ENCODE assay signal across 20 cellular contexts in the genomic region with DNA sequence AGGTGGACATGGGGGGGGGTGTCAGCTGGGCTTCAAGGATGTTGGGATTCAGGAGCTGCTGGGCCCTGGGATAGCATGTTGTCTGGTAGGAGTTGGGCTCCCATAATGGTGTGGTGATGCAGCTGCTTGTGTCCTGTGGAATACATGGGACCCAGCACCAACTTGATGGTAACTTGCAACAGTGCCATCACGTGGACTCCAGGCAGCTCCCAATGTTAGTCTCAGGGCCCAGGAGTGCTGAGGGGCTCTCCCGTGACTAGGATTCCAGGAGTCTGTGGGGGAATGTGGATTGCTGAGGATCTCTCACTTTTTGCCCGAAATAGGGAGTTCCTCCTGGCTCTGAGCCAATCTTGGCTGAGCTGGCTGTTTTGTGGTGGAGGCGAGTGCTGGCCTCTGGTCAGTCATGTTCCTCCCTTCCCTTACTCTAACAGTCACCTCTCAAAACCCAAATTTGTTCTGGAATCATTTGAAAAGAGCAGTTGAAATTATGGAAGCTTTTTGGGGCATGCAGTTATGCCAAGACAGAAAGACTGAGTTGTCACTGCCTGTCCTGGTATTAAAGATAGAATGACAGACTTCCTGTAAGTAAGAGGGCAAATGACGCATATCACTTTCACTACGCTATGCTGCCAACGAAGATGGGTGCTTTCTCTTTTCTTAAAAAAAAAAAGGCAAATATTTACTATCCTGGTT.
A peak's percentile ranks its signal among the peaks of the same experiment; 100 is the strongest.
DNase-seq lines count a peak whose midpoint lies in the region; ATAC-seq and TF ChIP-seq lines count a peak whose summit lies in the region.
"Had no signal": no experiment of that assay in that cellular context is flagged by ENCODE, and none has a peak within 500 bp of the region (broad histone marks: within the 10 kb centered on the region; RNA-seq: fewer than 3 reads in every experiment).

No MANE protein-coding gene starts in this region.

- H2BK15ac ChIP-seq in IMR-90 (ENCODE audit: low read depth, low read length) = no peak overlapping the region

- H3K27ac Mint-ChIP-seq in activated naive CD8-positive, alpha-beta T cell treated with anti-CD3 and anti-CD28 coated beads, Interleukin-2, amount 50 U/mL, for 24 hours = no peak overlapping the region
- H3K27ac Mint-ChIP-seq: CD4-positive, alpha-beta memory T cell had no signal

- no peak overlapping the region for H2BK20ac ChIP-seq in IMR-90 (ENCODE audit: low read depth, low read length)

- H4K8ac ChIP-seq in IMR-90 (ENCODE audit: low read depth in 2 of 2, low read length in 2 of 2) = no peak overlapping the region

- no peaks in the 10 kb centered on the region for H4K20me1 ChIP-seq in IMR-90 (ENCODE audit: insufficient read depth, low read length)
- H4K20me1 ChIP-seq: BLaER1 had no signal

- H3K4me1 ChIP-seq in IMR-90 (ENCODE audit: control insufficient read depth, insufficient read depth, low read length) (no peaks in the 10 kb centered on the region), upper lobe of left lung (no peaks in the 10 kb centered on the region)
- H3K4me1 ChIP-seq: BLaER1, Caco-2, Peyer's patch, SJSA1 had no signal

- no peak overlapping the region for H2AK9ac ChIP-seq in IMR-90 (replicated peaks; ENCODE audit: low read depth, low read length, poor library complexity)

- TF ChIP-seq EP300 in upper lobe of left lung (IDR thresholded peaks at IDR 0.05) = no peak

- H3K9me3 Mint-ChIP-seq in activated naive CD8-positive, alpha-beta T cell treated with anti-CD3 and anti-CD28 coated beads, Interleukin-2, amount 50 U/mL, for 24 hours = no peaks in the 10 kb centered on the region

- no peak overlapping the region for H3K23ac ChIP-seq in IMR-90 (ENCODE audit: low read depth, low read length)

- no peak overlapping the region for H2AK5ac ChIP-seq in IMR-90 (ENCODE audit: low read depth, low read length)

- H3K36me3 ChIP-seq in IMR-90 (ENCODE audit: control insufficient read depth, insufficient read depth, low read length) (no peaks in the 10 kb centered on the region), upper lobe of left lung (no peaks in the 10 kb centered on the region)
- H3K36me3 ChIP-seq: BLaER1, Peyer's patch, SJSA1 had no signal

- ATAC-seq in IMR-90 (ENCODE audit: low read depth) (no peak), upper lobe of left lung (ENCODE audit: low FRiP score in 2 of 2) (peak; percentile 19 to 36)
- ATAC-seq in activated naive CD8-positive, alpha-beta T cell treated with anti-CD3 and anti-CD28 coated beads, Interleukin-2, amount 50 U/mL, for 24 hours = no peak
- ATAC-seq: HCT116 had no signal

- no peaks in the 10 kb centered on the region for H3K27me3 Mint-ChIP-seq in activated naive CD8-positive, alpha-beta T cell treated with anti-CD3 and anti-CD28 coated beads, Interleukin-2, amount 50 U/mL, for 24 hours
- H3K27me3 Mint-ChIP-seq: CD4-positive, alpha-beta memory T cell had no signal

- H4K91ac ChIP-seq in IMR-90 (ENCODE audit: insufficient read depth, low read depth, low read length) = no peak overlapping the region

- H4K5ac ChIP-seq in IMR-90 (ENCODE audit: low read depth, low read length) = no peak overlapping the region

- DNase-seq in IMR-90 (no peak), RPMI7951 (ENCODE audit: low read depth) (peak; percentile 40), fibroblast of pulmonary artery (ENCODE audit: low read depth) (peak; percentile 3), upper lobe of left lung (no peak), AG08395 (ENCODE audit: low spot score) (no peak), DMS114 treated with DMSO at 0.1 percent for 48 hours (lab: John Stamatoyannopoulos, UW; ENCODE audit: unreplicated experiment) (no peak)
- DNase-seq in activated naive CD8-positive, alpha-beta T cell treated with anti-CD3 and anti-CD28 coated beads, Interleukin-2, amount 50 U/mL, for 24 hours = no peak
- DNase-seq: Caco-2; CD4-positive, alpha-beta memory T cell; DMS 273 treated with DMSO at 0.1 percent for 48 hours; GDM1; MV-4-11; NCI-H1105 treated with DMSO at 0.1 percent for 48 hours; NCI-H1694 treated with DMSO at 0.1 percent for 48 hours; NCI-H510A treated with DMSO at 0.1 percent for 48 hours; NCI-H748 treated with DMSO at 0.1 percent for 48 hours; Peyer's patch had no signal

- peak overlapping the region; percentile 33 for H2AFZ ChIP-seq in IMR-90 (replicated peaks; ENCODE audit: low read length, poor library complexity)

- H3K9ac ChIP-seq in IMR-90 (ENCODE audit: low read depth, low read length) = no peak overlapping the region
- H3K9ac ChIP-seq: BLaER1 had no signal

- H3K14ac ChIP-seq in IMR-90 (replicated peaks; ENCODE audit: low read depth, low read length) = no peak overlapping the region

- H3K36me3 Mint-ChIP-seq in activated naive CD8-positive, alpha-beta T cell treated with anti-CD3 and anti-CD28 coated beads, Interleukin-2, amount 50 U/mL, for 24 hours (ENCODE audit: low read depth) = no peaks in the 10 kb centered on the region
- H3K36me3 Mint-ChIP-seq: CD4-positive, alpha-beta memory T cell had no signal

- H3K27ac ChIP-seq in IMR-90 (ENCODE audit: insufficient read depth, low read length) (no peak overlapping the region), upper lobe of left lung (no peak overlapping the region)
- H3K27ac ChIP-seq: BLaER1, Peyer's patch, SJSA1 had no signal

- POLR2A ChIA-PET in IMR-90 (lab: Charles Lee; ENCODE audit: unreplicated experiment) = no interaction called here

- H3K79me1 ChIP-seq in IMR-90 (ENCODE audit: low read depth in 1 of 2, low read length in 2 of 2) = no peaks in the 10 kb centered on the region

- CTCF ChIA-PET in IMR-90 (lab: Yijun Ruan, JAX) = no interaction called here

- H2BK5ac ChIP-seq in IMR-90 (ENCODE audit: low read depth, low read length, poor library complexity, severe bottlenecking) = no peak overlapping the region

- H3K9me3 ChIP-seq in IMR-90 (ENCODE audit: control insufficient read depth, insufficient read depth, low read length) (peaks cover 17% of the 10 kb centered on the region), upper lobe of left lung (no peaks in the 10 kb centered on the region)
- H3K9me3 ChIP-seq: BLaER1, Caco-2, Peyer's patch, SJSA1 had no signal

- no peak overlapping the region for H3K56ac ChIP-seq in IMR-90 (ENCODE audit: extremely low read depth, insufficient read depth, low read length)

- no peak overlapping the region for H2BK120ac ChIP-seq in IMR-90 (ENCODE audit: low read depth, low read length)

- TF ChIP-seq CTCF in IMR-90 (conservative IDR thresholded peaks at IDR 0.05; ENCODE audit: low read depth, low read length) (no peak), fibroblast of pulmonary artery (IDR thresholded peaks at IDR 0.05; ENCODE audit: low read length, missing control alignments) (no peak), upper lobe of left lung (IDR thresholded peaks at IDR 0.05) (no peak)

- no TSS peak for BruUV-seq in IMR-90 (replicated peaks; lab: Mats Ljungman, UMichigan)

- no peak overlapping the region for H3K18ac ChIP-seq in IMR-90 (ENCODE audit: low read depth, low read length)

- H3K4me1 Mint-ChIP-seq in activated naive CD8-positive, alpha-beta T cell treated with anti-CD3 and anti-CD28 coated beads, Interleukin-2, amount 50 U/mL, for 24 hours = no peaks in the 10 kb centered on the region
- H3K4me1 Mint-ChIP-seq: CD4-positive, alpha-beta memory T cell had no signal

- H3K4me3 Mint-ChIP-seq in activated naive CD8-positive, alpha-beta T cell treated with anti-CD3 and anti-CD28 coated beads, Interleukin-2, amount 50 U/mL, for 24 hours = no peak overlapping the region
- H3K4me3 Mint-ChIP-seq: CD4-positive, alpha-beta memory T cell had no signal

- H3K4me3 ChIP-seq in IMR-90 (ENCODE audit: insufficient read depth, low read depth, low read length) (no peak overlapping the region), fibroblast of pulmonary artery (replicated peaks; ENCODE audit: low read depth, low read length) (no peak overlapping the region), upper lobe of left lung (no peak overlapping the region)
- H3K4me3 ChIP-seq: BLaER1, Peyer's patch, SJSA1 had no signal

- in situ Hi-C loops in IMR-90 (cut with MboI; ENCODE audit: low sequenced_read_pairs) = no loop called here

- TF ChIP-seq RAD21 in IMR-90 (IDR thresholded peaks at IDR 0.05; ENCODE audit: low read length) = no peak

- TF ChIP-seq POLR2A in IMR-90 (IDR thresholded peaks at IDR 0.05; ENCODE audit: low read depth, low read length) (no peak), upper lobe of left lung (IDR thresholded peaks at IDR 0.05) (no peak)

- no CpG with 5 or more reads among the region's 7 CpGs for WGBS in IMR-90 (ENCODE audit: extremely low coverage in 2 of 2, insufficient read length in 1 of 2), 2 experiments
- WGBS in upper lobe of left lung, 2 donors = 57 to 61% methylated on average over 6 to 7 of the region's 7 CpGs

- H3K9me1 ChIP-seq in IMR-90 (ENCODE audit: insufficient read depth, low read length) = no peaks in the 10 kb centered on the region

- H3K27me3 ChIP-seq in IMR-90 (ENCODE audit: control insufficient read depth, insufficient read depth, low read length) (no peaks in the 10 kb centered on the region), upper lobe of left lung (no peaks in the 10 kb centered on the region)
- H3K27me3 ChIP-seq: BLaER1, Peyer's patch, SJSA1 had no signal

- no peak overlapping the region for H3K4me2 ChIP-seq in IMR-90 (ENCODE audit: low read depth, low read length)
- H3K4me2 ChIP-seq: BLaER1 had no signal

- intact Hi-C loops in IMR-90 (cut with micrococcal nuclease) = no loop called here

- H3K4ac ChIP-seq in IMR-90 (ENCODE audit: low read depth, low read length) = no peak overlapping the region

- dilution Hi-C loops in IMR-90 (cut with HindIII; ENCODE audit: low sequenced_read_pairs, unreplicated experiment) = no loop called here

TF ChIP-seq in IMR-90, 13 proteins besides CTCF, POLR2A, EP300 and RAD21:
- TF ChIP-seq CEBPB (IDR thresholded peaks at IDR 0.05; ENCODE audit: low read depth, low read length) (no peak), RFX5 (IDR thresholded peaks at IDR 0.05; ENCODE audit: low read depth, low read length) (no peak)

Comparison
In these comparisons a context has a peak if more than half of its experiments do, and no peak if none do; other contexts are left out.
1. ATAC-seq: peak in upper lobe of left lung (2 of 2); none in IMR-90 (single experiment) and activated naive CD8-positive, alpha-beta T cell treated with anti-CD3 and anti-CD28 coated beads, Interleukin-2, amount 50 U/mL, for 24 hours (single experiment).
2. DNase-seq: peak in RPMI7951 (single experiment) and fibroblast of pulmonary artery (single experiment); none in IMR-90 (single experiment), upper lobe of left lung (0 of 2), AG08395 (single experiment), DMS114 treated with DMSO at 0.1 percent for 48 hours (single experiment) and activated naive CD8-positive, alpha-beta T cell treated with anti-CD3 and anti-CD28 coated beads, Interleukin-2, amount 50 U/mL, for 24 hours (single experiment).